10 cellular contexts compared by ENCODE assay signal in the genomic region with DNA sequence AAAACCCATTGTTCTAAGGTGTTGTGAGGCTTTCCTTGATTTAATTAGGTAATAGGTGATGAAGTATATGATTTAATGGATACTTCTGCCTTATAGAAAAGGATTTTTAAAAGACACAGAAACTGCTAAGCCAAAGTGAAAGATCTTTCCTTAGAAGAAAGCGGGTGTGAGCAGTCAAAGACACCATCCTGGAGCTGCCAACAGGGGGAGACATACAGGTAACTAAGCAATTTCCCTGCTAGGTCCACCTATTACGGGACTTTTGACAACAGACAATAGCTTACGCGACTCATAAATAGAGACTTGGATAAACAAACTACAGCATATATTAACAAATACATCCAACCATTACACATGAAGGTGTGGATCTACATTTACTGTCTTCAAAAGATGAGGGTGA.
DNase-seq lines count a peak whose midpoint lies in the region; ATAC-seq and TF ChIP-seq lines count a peak whose summit lies in the region.
"Had no signal": no experiment of that assay in that cellular context is flagged by ENCODE, and none has a peak within 500 bp of the region (broad histone marks: within the 10 kb centered on the region; RNA-seq: fewer than 3 reads in every experiment).

No MANE protein-coding gene starts in this region.

- H4K20me1 ChIP-seq in OCI-LY7 (ENCODE audit: insufficient read depth, low read length) = no peaks in the 10 kb centered on the region

- H3K4me3 ChIP-seq in AG04449 (ENCODE audit: low read depth, low read length) (no peak overlapping the region), OCI-LY7 (ENCODE audit: low read depth, low read length, poor library complexity, severe bottlenecking) (no peak overlapping the region)
- H3K4me3 ChIP-seq: lung had no signal

- no peak for TF ChIP-seq POLR2A in erythroblast (IDR thresholded peaks at IDR 0.05; ENCODE audit: low read length)

- no peaks in the 10 kb centered on the region for H3K36me3 ChIP-seq in OCI-LY7 (ENCODE audit: insufficient read depth, low read length)

- no peak overlapping the region for H3K27ac ChIP-seq in OCI-LY7 (ENCODE audit: low read depth, low read length, poor library complexity, severe bottlenecking)

- intact Hi-C loops in OCI-LY7 (cut with micrococcal nuclease; ENCODE audit: unreplicated experiment) = loop anchor here (10.0 kb wide), 1 partner anchor 510 kb away; no protein-coding TSS in a partner anchor

- H3K9me3 ChIP-seq in OCI-LY7 (ENCODE audit: low read length) = no peaks in the 10 kb centered on the region

- ATAC-seq in HG03196 (IDR thresholded peaks at IDR 0.05; ENCODE audit: unreplicated experiment) (no peak), HG03280 (IDR thresholded peaks at IDR 0.05; ENCODE audit: unreplicated experiment) (no peak), GM21515 (IDR thresholded peaks at IDR 0.05; ENCODE audit: unreplicated experiment) (no peak)

- no peak overlapping the region for H3K4me2 ChIP-seq in OCI-LY7 (ENCODE audit: low read length)

- POLR2A ChIA-PET in AG04449 (lab: Yijun Ruan, JAX) (no interaction called here), OCI-LY7 (lab: Charles Lee) (no interaction called here)

- no peak overlapping the region for H2AFZ ChIP-seq in OCI-LY7 (ENCODE audit: low read length)

- CTCF ChIA-PET in AG04449 (lab: Yijun Ruan, JAX) = interaction anchor here (1.2 kb wide), 1 partner anchor 199 kb away, joined by 3 read pairs; no protein-coding TSS in a partner anchor
- CTCF ChIA-PET in OCI-LY7 (lab: Charles Lee; ENCODE audit: unreplicated experiment) = no interaction called here

- no peaks in the 10 kb centered on the region for H3K4me1 ChIP-seq in OCI-LY7 (ENCODE audit: insufficient read depth, low read length, poor library complexity, severe bottlenecking)

- TF ChIP-seq CTCF in AG04449 (IDR thresholded peaks at IDR 0.05; ENCODE audit: insufficient read depth, low read length, missing control alignments) = peak; percentile 11
- peak; percentile 88 for TF ChIP-seq CTCF in OCI-LY7 (conservative IDR thresholded peaks at IDR 0.05; ENCODE audit: low read length)

- no peaks in the 10 kb centered on the region for H3K79me2 ChIP-seq in OCI-LY7 (ENCODE audit: insufficient read depth, low read depth, low read length)

- no peaks in the 10 kb centered on the region for H3K9me2 ChIP-seq in OCI-LY7 (ENCODE audit: insufficient read depth, low read length)

- DNase-seq in AG04449 (ENCODE audit: low read depth, low spot score) (no peak), ELR (ENCODE audit: low read depth) (peak; percentile 21), OCI-LY7 (ENCODE audit: low spot score) (peak; percentile 58), erythroblast (lab: John Stamatoyannopoulos, UW) (peak; percentile 4 to 26), NCI-H146 treated with DMSO at 0.1 percent for 48 hours (lab: John Stamatoyannopoulos, UW; ENCODE audit: unreplicated experiment) (no peak)
- DNase-seq: cerebellar nuclear complex had no signal

- no TSS peak for BruUV-seq in OCI-LY7 (replicated peaks; lab: Mats Ljungman, UMichigan)

Comparison
In these comparisons a context has a peak if more than half of its experiments do, and no peak if none do; other contexts are left out.
1. DNase-seq: peak in ELR (single experiment), OCI-LY7 (single experiment) and erythroblast (2 of 2); none in AG04449 (single experiment) and NCI-H146 treated with DMSO at 0.1 percent for 48 hours (single experiment).